In genomic region chr16:48383204-48383876, GRCh38 we compare ENCODE assay signal across 8 cellular contexts.
DNase-seq lines count a peak whose midpoint lies in the region; ATAC-seq lines count a peak whose summit lies in the region.

No MANE protein-coding gene starts in this region.

- DNase-seq in T-helper 2 cell treated with Interferon-gamma antibody and Interleukin-4, amounts not matched to agents 5 μg/mL and 100 μg/mL, for 36 hours (ENCODE audit: low spot score): no peak
- no peak for DNase-seq in T-helper 2 cell
- peak; percentile 51 for DNase-seq in superior temporal gyrus (ENCODE audit: extremely low spot score)
- DNase-seq in NAMALWA (ENCODE audit: low spot score): no peak
- no peak for DNase-seq in stimulated activated CD4-positive, alpha-beta T cell treated with anti-CD3 and anti-CD28 coated beads, Interleukin-4, amount 100 ng/mL, for 4 hours

- H3K4me1 Mint-ChIP-seq in T-helper 2 cell treated with Interferon-gamma antibody and Interleukin-4, amounts not matched to agents 5 μg/mL and 100 μg/mL, for 36 hours (ENCODE audit: low read depth): peaks cover 35% of the 10 kb centered on the region
- peaks cover 45% of the 10 kb centered on the region for H3K4me1 Mint-ChIP-seq in activated naive CD8-positive, alpha-beta T cell (ENCODE audit: low read depth)

- H3K9me3 Mint-ChIP-seq in T-helper 2 cell treated with Interferon-gamma antibody and Interleukin-4, amounts not matched to agents 5 μg/mL and 100 μg/mL, for 36 hours: no peaks in the 10 kb centered on the region
- H3K9me3 Mint-ChIP-seq in activated naive CD8-positive, alpha-beta T cell (ENCODE audit: low read depth): no peaks in the 10 kb centered on the region

- peaks cover 8% of the 10 kb centered on the region for H3K36me3 Mint-ChIP-seq in T-helper 2 cell treated with Interferon-gamma antibody and Interleukin-4, amounts not matched to agents 5 μg/mL and 100 μg/mL, for 36 hours (ENCODE audit: low read depth)
- H3K36me3 Mint-ChIP-seq in activated naive CD8-positive, alpha-beta T cell: no peaks in the 10 kb centered on the region

- ATAC-seq in GM19351 (IDR thresholded peaks at IDR 0.05; ENCODE audit: unreplicated experiment): no peak

- no peaks in the 10 kb centered on the region for H3K27me3 Mint-ChIP-seq in T-helper 2 cell treated with Interferon-gamma antibody and Interleukin-4, amounts not matched to agents 5 μg/mL and 100 μg/mL, for 36 hours (ENCODE audit: low read depth)
- H3K27me3 Mint-ChIP-seq in activated naive CD8-positive, alpha-beta T cell: no peaks in the 10 kb centered on the region

- H3K4me1 ChIP-seq in iPS-20b (ENCODE audit: insufficient read depth, low read length): peaks cover 27% of the 10 kb centered on the region

- peak overlapping the region; percentile 97 for H3K4me3 Mint-ChIP-seq in T-helper 2 cell treated with Interferon-gamma antibody and Interleukin-4, amounts not matched to agents 5 μg/mL and 100 μg/mL, for 36 hours
- H3K4me3 Mint-ChIP-seq in activated naive CD8-positive, alpha-beta T cell: peak overlapping the region; percentile 95

- H3K27ac ChIP-seq in iPS-20b (ENCODE audit: low read length): no peak overlapping the region

- H3K4me3 ChIP-seq in iPS-20b (ENCODE audit: low read length): peak overlapping the region; percentile 88

- no peaks in the 10 kb centered on the region for H3K9me3 ChIP-seq in iPS-20b (ENCODE audit: insufficient read depth, low read depth, low read length)

- H3K27me3 ChIP-seq in iPS-20b (ENCODE audit: insufficient read depth, low read length): no peaks in the 10 kb centered on the region

- peak overlapping the region; percentile 92 for H3K27ac Mint-ChIP-seq in T-helper 2 cell treated with Interferon-gamma antibody and Interleukin-4, amounts not matched to agents 5 μg/mL and 100 μg/mL, for 36 hours
- peak overlapping the region; percentile 96 for H3K27ac Mint-ChIP-seq in activated naive CD8-positive, alpha-beta T cell

- no peaks in the 10 kb centered on the region for H3K36me3 ChIP-seq in iPS-20b (ENCODE audit: insufficient read depth, low read depth, low read length)

- H3K9ac ChIP-seq in iPS-20b (ENCODE audit: low read depth, low read length): peak overlapping the region; percentile 92
